ENCODE assay signal across 9 cellular contexts in genomic region chr2:159677654-159678053, GRCh38. TPM values are rescaled to one million over a fixed set of nuclear protein-coding genes. Genes with fewer than 3 reads are reported as not detected.
DNase-seq lines count a peak whose midpoint lies in the region; FAIRE-seq and TF ChIP-seq lines count a peak whose summit lies in the region.
"Had no signal": no experiment of that assay in that cellular context is flagged by ENCODE, and none has a peak within 500 bp of the region (broad histone marks: within the 10 kb centered on the region; RNA-seq: fewer than 3 reads in every experiment).

No MANE protein-coding gene starts in this region.

- H3F3A ChIP-seq in neural cell (ENCODE audit: insufficient read depth, low read length, poor library complexity, severe bottlenecking), result no peaks in the 10 kb centered on the region

- H4K20me1 ChIP-seq in neural cell (ENCODE audit: insufficient read depth), result no peaks in the 10 kb centered on the region

- WGBS in thyroid gland, 2 donors, result 95 to 96% methylated on average over 1 of the region's 1 CpG

- H3K9ac ChIP-seq in neural cell (ENCODE audit: low read length), result no peak overlapping the region

- TF ChIP-seq POLR2A in GM12891 (IDR thresholded peaks at IDR 0.05; ENCODE audit: low read depth, low read length), result no peak
- TF ChIP-seq POLR2A in thyroid gland (IDR thresholded peaks at IDR 0.05), result no peak

- no peak for TF ChIP-seq EP300 in neural cell (conservative IDR thresholded peaks at IDR 0.05; ENCODE audit: poor library complexity, severe bottlenecking)

- intact Hi-C loops in thyroid gland (cut with DNase I), result no loop called here

- no peaks in the 10 kb centered on the region for H3K9me2 ChIP-seq in neural cell (ENCODE audit: insufficient read depth, low read length)

- peak; percentile 94 for FAIRE-seq in G401.6 (lab: Jason Lieb, UNC)
- no peak for FAIRE-seq in GM12891 (lab: Jason Lieb, UNC)

- no peak overlapping the region for H3K4me3 ChIP-seq in cardiac fibroblast (replicated peaks in 1 of 2; ENCODE audit: low read depth in 2 of 2, low read length in 2 of 2)
- H3K4me3 ChIP-seq in neural cell (ENCODE audit: low read length), result no peak overlapping the region
- H3K4me3 ChIP-seq in thyroid gland (replicated peaks in 1 of 3), result no peak overlapping the region

- no peak overlapping the region for H2AFZ ChIP-seq in neural cell (ENCODE audit: low read depth, low read length)

- no peak overlapping the region for H3K27ac ChIP-seq in neural cell (ENCODE audit: low read length)
- H3K27ac ChIP-seq in thyroid gland, result no peak overlapping the region

- peak; percentile 31 for TF ChIP-seq RAD21 in neural cell (conservative IDR thresholded peaks at IDR 0.05)

- no peaks in the 10 kb centered on the region for H3K4me1 ChIP-seq in thyroid gland

- peak; percentile 34 for DNase-seq in MV-4-11 (lab: John Stamatoyannopoulos, UW)
- peak; percentile 48 to 54 for DNase-seq in cardiac fibroblast (ENCODE audit: low read depth in 2 of 2)
- DNase-seq in DMS114 treated with DMSO at 0.1 percent for 48 hours (lab: John Stamatoyannopoulos, UW; ENCODE audit: unreplicated experiment), result no peak
- DNase-seq in GM12891 (ENCODE audit: insufficient read length, low spot score), result no peak
- DNase-seq in NCI-H345 (lab: John Stamatoyannopoulos, UW), result no peak
- DNase-seq in thyroid gland, result no peak
- DNase-seq: T1000 had no signal

- no peaks in the 10 kb centered on the region for H3K27me3 ChIP-seq in neural cell (ENCODE audit: insufficient read depth, low read depth, low read length)
- H3K27me3 ChIP-seq in thyroid gland, result no peaks in the 10 kb centered on the region

- H3K36me3 ChIP-seq in neural cell (ENCODE audit: insufficient read depth, low read length) (no peaks in the 10 kb centered on the region), thyroid gland (no peaks in the 10 kb centered on the region)

- TF ChIP-seq CTCF in cardiac fibroblast (IDR thresholded peaks at IDR 0.05; ENCODE audit: low read depth, low read length) (peak; percentile 25), neural cell (IDR thresholded peaks at IDR 0.05; ENCODE audit: poor library complexity, severe bottlenecking) (peak; percentile 30), thyroid gland (IDR thresholded peaks at IDR 0.05) (peak in 3 of 6 experiments; percentile 23 to 24 (median 24))

- no peak overlapping the region for H3K4me2 ChIP-seq in neural cell (ENCODE audit: low read length)

- no peaks in the 10 kb centered on the region for H3K79me2 ChIP-seq in neural cell (replicated peaks; ENCODE audit: insufficient read depth, low read length)

- H3K9me3 ChIP-seq in neural cell (ENCODE audit: low read length), result no peaks in the 10 kb centered on the region
- H3K9me3 ChIP-seq in thyroid gland, result no peaks in the 10 kb centered on the region

TF ChIP-seq in neural cell, 6 proteins besides CTCF, POLR2A, EP300 and RAD21:
- TF ChIP-seq EZH2 (IDR thresholded peaks at IDR 0.05; ENCODE audit: borderline replicate concordance, insufficient read depth, low read length, poor library complexity, severe bottlenecking) (no peak), MXI1 (conservative IDR thresholded peaks at IDR 0.05; ENCODE audit: poor library complexity, severe bottlenecking) (no peak), TAF1 (IDR thresholded peaks at IDR 0.05; ENCODE audit: low read depth) (no peak), SMC3 (conservative IDR thresholded peaks at IDR 0.05; ENCODE audit: poor library complexity) (peak; percentile 21)

TF ChIP-seq in GM12891, 5 proteins besides CTCF, POLR2A, EP300 and RAD21:
- TF ChIP-seq POLR2AphosphoS5 (IDR thresholded peaks at IDR 0.05; ENCODE audit: low read depth, low read length), result no peak
TF ChIP-seq in GM12891: peak in this region for 0.

RNA-seq across cellular contexts. Expression of gene MARCHF7, which starts 34.7 kb away (rescaled TPM):
- 179 and 193 TPM in 2 replicates for polyA plus RNA-seq in neural cell
- polyA minus RNA-seq in neural cell, result 347 and 382 TPM in 2 replicates
- polyA plus RNA-seq in GM12891 (2012; ENCODE audit: low read depth, missing spikeins), result 41.8 TPM
- 100 to 1,000 TPM; 105 to 203 (median 132) TPM for total RNA-seq in thyroid gland

Comparison
In these comparisons a context has a peak if more than half of its experiments do, and no peak if none do; other contexts are left out.
1. DNase-seq: peak in MV-4-11 (single experiment) and cardiac fibroblast (2 of 2); none in DMS114 treated with DMSO at 0.1 percent for 48 hours (single experiment), GM12891 (single experiment), NCI-H345 (single experiment) and thyroid gland (0 of 2).